In genomic region chr18:21682276-21683051, GRCh38 we compare ENCODE assay signal across 1 cellular context.
TF ChIP-seq lines count a peak whose summit lies in the region.

No MANE protein-coding gene starts in this region.

TF ChIP-seq in GM23338, 12 proteins besides CTCF, POLR2A, EP300 and RAD21 (continued from another document):
- TF ChIP-seq REST (IDR thresholded peaks at IDR 0.05; ENCODE audit: unreplicated experiment) (no peak), STAT1 (IDR thresholded peaks at IDR 0.05; ENCODE audit: unreplicated experiment) (no peak)
